15 cellular contexts compared by ENCODE assay signal in genomic region chr9:110114888-110115259, GRCh38.
DNase-seq lines count a peak whose midpoint lies in the region; ATAC-seq and TF ChIP-seq lines count a peak whose summit lies in the region.
"Had no signal": no experiment of that assay in that cellular context is flagged by ENCODE, and none has a peak within 500 bp of the region (broad histone marks: within the 10 kb centered on the region; RNA-seq: fewer than 3 reads in every experiment).

No MANE protein-coding gene starts in this region.

- peak; percentile 20 for DNase-seq in Daoy (ENCODE audit: low read depth)
- peak; percentile 42 to 87 for DNase-seq in cardiac fibroblast (ENCODE audit: low read depth in 2 of 2)
- DNase-seq in iPS DF 6.9 (ENCODE audit: low read depth, low spot score): no peak
- DNase-seq in CD4-positive, alpha-beta T cell: no peak
- DNase-seq in NCI-H446 (lab: John Stamatoyannopoulos, UW): no peak
- no peak for DNase-seq in amygdala (lab: John Stamatoyannopoulos, UW)
- no peak for DNase-seq in activated naive CD4-positive, alpha-beta T cell treated with Interleukin-2 at 50 U/mL for 16 hours
- DNase-seq: AML-193; NCI-H345; SHP77; stimulated activated CD4-positive, alpha-beta T cell treated with anti-CD3 and anti-CD28 coated beads, Interleukin-15, amount 100 ng/mL, for 24 hours had no signal

- no peak for ATAC-seq in CD4-positive, alpha-beta T cell (ENCODE audit: poor library complexity)
- ATAC-seq: activated CD4-positive, CD25-positive, alpha-beta regulatory T cell treated with anti-CD3 and anti-CD28 coated beads, Interleukin-2, amount 50 U/mL, for 24 hours; stimulated activated memory B cell treated with anti-CD40 and anti-IgM and Interleukin-4, amounts not matched to agents 10 μg/mL and 1 μg/mL and 100 μg/mL, for 72 hours had no signal

- H3K27ac ChIP-seq in iPS DF 6.9 (ENCODE audit: low read length): peak overlapping the region; percentile 20
- peak overlapping the region; percentile 42 for H3K27ac ChIP-seq in parathyroid adenoma
- H3K27ac ChIP-seq in CD4-positive, alpha-beta T cell (ENCODE audit: low read depth, low read length): no peak overlapping the region

- WGBS in iPS DF 6.9 (ENCODE audit: insufficient coverage, insufficient read length): no CpG with 5 or more reads among the region's 6 CpGs

- no peaks in the 10 kb centered on the region for H3K36me3 Mint-ChIP-seq in CD4-positive, alpha-beta T cell (ENCODE audit: low read depth)

- POLR2A ChIA-PET in CD4-positive, alpha-beta T cell (lab: Charles Lee): no interaction called here

- H3K9me3 Mint-ChIP-seq in CD4-positive, alpha-beta T cell: no peaks in the 10 kb centered on the region
- H3K9me3 Mint-ChIP-seq: activated T-helper 1 cell treated with anti-CD3 and anti-CD28 coated beads, Interleukin-12 subunit alpha, Interleukin-12 subunit beta, Interleukin-2, Interleukin-4 antibody, amounts not matched to agents 30 ng/mL and 10 ng/mL and 1 ng/mL, durations not matched to agents 14 hours and 24 hours and 36 hours; stimulated activated memory B cell treated with anti-CD40 and anti-IgM and Interleukin-4, amounts not matched to agents 10 μg/mL and 1 μg/mL and 100 μg/mL, for 72 hours had no signal

- no peaks in the 10 kb centered on the region for H3K4me1 Mint-ChIP-seq in CD4-positive, alpha-beta T cell (ENCODE audit: low read depth)

- H3K4me3 ChIP-seq in cardiac fibroblast (replicated peaks in 1 of 2; ENCODE audit: low read depth in 2 of 2, low read length in 2 of 2) (no peak overlapping the region), iPS DF 6.9 (ENCODE audit: low read length) (no peak overlapping the region), parathyroid adenoma (ENCODE audit: low read depth, low read length) (no peak overlapping the region)

- no peak overlapping the region for H3K4me2 ChIP-seq in parathyroid adenoma (ENCODE audit: low read length)

- no peaks in the 10 kb centered on the region for H3K79me2 ChIP-seq in parathyroid adenoma

- H3K27me3 ChIP-seq in iPS DF 6.9 (ENCODE audit: control insufficient read depth, insufficient read depth, low read length) (no peaks in the 10 kb centered on the region), parathyroid adenoma (ENCODE audit: control insufficient read depth, insufficient read depth, low read length) (no peaks in the 10 kb centered on the region)
- no peaks in the 10 kb centered on the region for H3K27me3 ChIP-seq in CD4-positive, alpha-beta T cell (ENCODE audit: control insufficient read depth, insufficient read depth, low read length)

- no peaks in the 10 kb centered on the region for H3K9me3 ChIP-seq in iPS DF 6.9 (ENCODE audit: control insufficient read depth, insufficient read depth, low read length)
- H3K9me3 ChIP-seq in parathyroid adenoma (ENCODE audit: control insufficient read depth, low read length): no peaks in the 10 kb centered on the region
- H3K9me3 ChIP-seq in CD4-positive, alpha-beta T cell (ENCODE audit: control insufficient read depth, low read length): no peaks in the 10 kb centered on the region

- no peak overlapping the region for H3K9ac ChIP-seq in parathyroid adenoma

- H3K27ac Mint-ChIP-seq in CD4-positive, alpha-beta T cell: no peak overlapping the region
- H3K27ac Mint-ChIP-seq: activated T-helper 1 cell treated with anti-CD3 and anti-CD28 coated beads, Interleukin-12 subunit alpha, Interleukin-12 subunit beta, Interleukin-2, Interleukin-4 antibody, amounts not matched to agents 30 ng/mL and 10 ng/mL and 1 ng/mL, durations not matched to agents 14 hours and 24 hours and 36 hours; stimulated activated memory B cell treated with anti-CD40 and anti-IgM and Interleukin-4, amounts not matched to agents 10 μg/mL and 1 μg/mL and 100 μg/mL, for 72 hours had no signal

- TF ChIP-seq CTCF in cardiac fibroblast (IDR thresholded peaks at IDR 0.05; ENCODE audit: low read depth, low read length) (peak; percentile 1), parathyroid adenoma (IDR thresholded peaks at IDR 0.05) (no peak)
- no peak for TF ChIP-seq CTCF in CD4-positive, alpha-beta T cell (IDR thresholded peaks at IDR 0.05)

- CTCF ChIA-PET in CD4-positive, alpha-beta T cell (lab: Charles Lee): no interaction called here

- no peaks in the 10 kb centered on the region for H3K27me3 Mint-ChIP-seq in CD4-positive, alpha-beta T cell
- H3K27me3 Mint-ChIP-seq: stimulated activated memory B cell treated with anti-CD40 and anti-IgM and Interleukin-4, amounts not matched to agents 10 μg/mL and 1 μg/mL and 100 μg/mL, for 72 hours had no signal

- H2AFZ ChIP-seq in parathyroid adenoma: no peak overlapping the region

- intact Hi-C loops in CD4-positive, alpha-beta T cell (cut with DNase I, micrococcal nuclease): no loop called here

- H3K4me1 ChIP-seq in iPS DF 6.9 (ENCODE audit: control insufficient read depth, insufficient read depth, low read length) (peaks cover 15% of the 10 kb centered on the region), parathyroid adenoma (no peaks in the 10 kb centered on the region)

- no peak overlapping the region for H3K4me3 Mint-ChIP-seq in CD4-positive, alpha-beta T cell
- H3K4me3 Mint-ChIP-seq: activated T-helper 1 cell treated with anti-CD3 and anti-CD28 coated beads, Interleukin-12 subunit alpha, Interleukin-12 subunit beta, Interleukin-2, Interleukin-4 antibody, amounts not matched to agents 30 ng/mL and 10 ng/mL and 1 ng/mL, durations not matched to agents 14 hours and 24 hours and 36 hours; stimulated activated memory B cell treated with anti-CD40 and anti-IgM and Interleukin-4, amounts not matched to agents 10 μg/mL and 1 μg/mL and 100 μg/mL, for 72 hours had no signal

- H3K36me3 ChIP-seq in iPS DF 6.9 (ENCODE audit: control insufficient read depth, insufficient read depth, low read length) (no peaks in the 10 kb centered on the region), parathyroid adenoma (ENCODE audit: control insufficient read depth, insufficient read depth, low read length) (no peaks in the 10 kb centered on the region)

Comparison
In these comparisons a context has a peak if more than half of its experiments do, and no peak if none do; other contexts are left out.
1. DNase-seq: peak in Daoy (single experiment) and cardiac fibroblast (2 of 2); none in iPS DF 6.9 (single experiment), CD4-positive, alpha-beta T cell (0 of 10), NCI-H446 (0 of 2), amygdala (0 of 56) and activated naive CD4-positive, alpha-beta T cell treated with Interleukin-2 at 50 U/mL for 16 hours (single experiment).